In the genomic region with DNA sequence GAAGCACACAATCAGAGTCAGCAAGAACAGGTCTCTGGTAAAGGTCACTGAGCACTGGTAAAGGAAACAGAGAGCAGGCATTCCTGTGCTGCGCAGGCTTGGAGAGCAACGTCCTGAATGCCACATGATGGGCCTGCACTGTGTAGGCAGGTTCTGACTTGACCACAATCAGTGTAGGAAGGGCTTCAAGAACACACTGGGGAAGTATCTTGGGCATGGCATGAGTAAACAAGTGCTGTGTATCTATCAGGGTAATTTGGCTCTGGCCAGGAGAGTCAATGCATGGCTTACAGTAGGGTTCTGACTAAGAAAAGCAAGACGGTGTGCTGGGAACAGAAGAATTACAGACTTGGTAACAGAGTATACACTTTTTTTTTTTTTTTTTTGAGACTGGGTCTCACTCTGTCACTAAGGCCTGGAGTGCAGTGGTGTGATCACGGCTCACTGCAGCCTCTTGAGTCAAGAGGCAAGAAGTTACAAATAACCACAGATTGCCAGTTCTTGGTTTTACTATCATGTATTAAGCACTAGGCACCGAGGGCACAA, we compare ENCODE assay signal across 2 cellular contexts.
TF ChIP-seq lines count a peak whose summit lies in the region.

No MANE protein-coding gene starts in this region.

TF ChIP-seq in liver, 16 proteins besides CTCF, POLR2A, EP300 and RAD21:
- no peak for TF ChIP-seq SP1 (IDR thresholded peaks at IDR 0.05)
- peak; percentile 12 for TF ChIP-seq NR2F2 (IDR thresholded peaks at IDR 0.05)
- TF ChIP-seq HNF4G (IDR thresholded peaks at IDR 0.05) = no peak
TF ChIP-seq in liver: peak in this region for 1.

TF ChIP-seq in HepG2, 621 proteins besides CTCF, POLR2A, EP300 and RAD21:
- TF ChIP-seq TSC22D2 (CRISPR knock-in tag; IDR thresholded peaks at IDR 0.05; ENCODE audit: borderline replicate concordance) = no peak
- no peak for TF ChIP-seq ZNF251 (CRISPR knock-in tag; IDR thresholded peaks at IDR 0.05)
- TF ChIP-seq MED13 (CRISPR knock-in tag; IDR thresholded peaks at IDR 0.05) = no peak
- TF ChIP-seq ZNF34 (CRISPR knock-in tag; IDR thresholded peaks at IDR 0.05; ENCODE audit: borderline replicate concordance) = no peak
